ENCODE assay signal across 15 cellular contexts in the genomic region with DNA sequence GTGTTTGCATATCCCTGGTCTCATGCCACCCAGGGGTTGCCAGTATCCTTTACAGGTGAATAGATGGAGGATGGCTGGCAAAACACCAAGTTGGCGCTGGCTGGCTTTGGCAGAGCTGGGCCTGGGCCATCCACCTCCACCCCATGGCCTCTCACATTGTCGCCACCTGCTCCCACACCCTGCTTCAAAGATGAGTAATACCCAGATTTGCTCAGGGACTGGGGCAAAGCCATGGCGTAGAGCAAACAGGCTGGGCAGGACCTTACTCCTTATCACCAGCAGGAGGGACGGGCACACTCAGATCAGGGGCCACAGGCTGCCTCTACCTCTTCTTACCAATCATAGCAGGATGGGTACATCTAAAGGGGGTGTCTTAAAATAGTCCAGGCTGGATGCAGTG. TPM values are rescaled to one million over a fixed set of nuclear protein-coding genes. Genes with fewer than 3 reads are reported as not detected.
DNase-seq lines count a peak whose midpoint lies in the region; ATAC-seq and TF ChIP-seq lines count a peak whose summit lies in the region.
"Had no signal": no experiment of that assay in that cellular context is flagged by ENCODE, and none has a peak within 500 bp of the region (broad histone marks: within the 10 kb centered on the region; RNA-seq: fewer than 3 reads in every experiment).

No MANE protein-coding gene starts in this region.

- H2BK5ac ChIP-seq in H9 (ENCODE audit: insufficient read length, low read length) = no peak overlapping the region

- H3K27ac Mint-ChIP-seq in H9 = no peak overlapping the region; a peak in 1 of 7 replicates
- H3K27ac Mint-ChIP-seq in natural killer cell = peak overlapping the region in 1 of 2 donors; percentile 18
- H3K27ac Mint-ChIP-seq: mesothelial cell of epicardium had no signal

- no peak overlapping the region for H2BK20ac ChIP-seq in H9 (ENCODE audit: low read depth, low read length, poor library complexity, severe bottlenecking)

- intact Hi-C loops in lower lobe of right lung (cut with DNase I) (no loop called here), natural killer cell (cut with micrococcal nuclease) (no loop called here)

- H3K27ac ChIP-seq in H9 (ENCODE audit: insufficient read length, low read depth, low read length) = no peak overlapping the region
- H3K27ac ChIP-seq in lower lobe of right lung = no peak overlapping the region
- H3K27ac ChIP-seq: prostate gland, WERI-Rb-1 had no signal

- no peaks in the 10 kb centered on the region for H3K23me2 ChIP-seq in H9 (ENCODE audit: insufficient read length, low read depth, low read length, poor library complexity, severe bottlenecking)

- no peak overlapping the region for H3K14ac ChIP-seq in H9 (ENCODE audit: insufficient read depth, low read length)

- H3K27me3 ChIP-seq in H9 (ENCODE audit: insufficient read depth, low read length) = no peaks in the 10 kb centered on the region
- no peaks in the 10 kb centered on the region for H3K27me3 ChIP-seq in lower lobe of right lung (ENCODE audit: low read depth)

- H2BK12ac ChIP-seq in H9 (ENCODE audit: insufficient read length, low read depth, low read length) = no peak overlapping the region

- no peak overlapping the region for H3K9ac ChIP-seq in H9 (ENCODE audit: extremely low read depth, insufficient read length, low read length)

- H3K27me3 Mint-ChIP-seq in H9 (ENCODE audit: low read depth) (no peaks in the 10 kb centered on the region), natural killer cell (ENCODE audit: low read depth in 2 of 2) (no peaks in the 10 kb centered on the region)

- no peak overlapping the region for H4K91ac ChIP-seq in H9 (ENCODE audit: insufficient read length, low read depth, low read length)

- H3K36me3 ChIP-seq in lower lobe of right lung = peaks cover 50% of the 10 kb centered on the region

- no peak overlapping the region for H3K4me2 ChIP-seq in H9 (ENCODE audit: insufficient read depth, insufficient read length, low read length)

- no peak overlapping the region for H4K8ac ChIP-seq in H9 (replicated peaks; ENCODE audit: insufficient read length, low read depth, low read length)

- H3K56ac ChIP-seq in H9 (ENCODE audit: insufficient read length, low read depth, low read length) = no peak overlapping the region

- H2BK15ac ChIP-seq in H9 (ENCODE audit: low read depth, low read length) = no peak overlapping the region

- H3K4me1 Mint-ChIP-seq in H9 (no peaks in the 10 kb centered on the region), natural killer cell (peaks cover 5 to 6% of the 10 kb centered on the region in 2 donors)
- H3K4me1 Mint-ChIP-seq: mesothelial cell of epicardium had no signal

- H3K36me3 Mint-ChIP-seq in H9 (ENCODE audit: insufficient read depth in 1 of 3, low read depth in 3 of 3) (peaks cover 19 to 43% (median 39%) of the 10 kb centered on the region in 3 experiments; a peak in 6 of 7 replicates), natural killer cell (peaks cover 14% of the 10 kb centered on the region)

- H4K5ac ChIP-seq in H9 (ENCODE audit: insufficient read length, low read depth, low read length) = no peak overlapping the region

- no peak overlapping the region for H2BK120ac ChIP-seq in H9 (ENCODE audit: low read depth, low read length, poor library complexity, severe bottlenecking)

- H2AFZ ChIP-seq in H9 (ENCODE audit: low read length) = no peak overlapping the region

- DNase-seq in A172 (ENCODE audit: low spot score) (peak; percentile 29), H9 (peak; percentile 30), SK-MEL-5 (ENCODE audit: low read depth, low spot score) (peak; percentile 15), lower lobe of right lung (peak; percentile 55), natural killer cell (no peak), NCI-H82 (lab: John Stamatoyannopoulos, UW) (no peak)
- DNase-seq: HCEC 1CT; NK-92 treated with Interleukin-12 subunit alpha and Interleukin-12 subunit beta, amount 100 ng/mL, for 24 hours; stimulated activated CD4-positive, alpha-beta T cell treated with anti-CD3 and anti-CD28 coated beads, Interleukin-2, amount 100 ng/mL, for 24 hours; WERI-Rb-1 had no signal

- H2AK5ac ChIP-seq in H9 (ENCODE audit: insufficient read length, low read length) = no peak overlapping the region

- no peak overlapping the region for H3K4me3 Mint-ChIP-seq in H9
- H3K4me3 Mint-ChIP-seq in natural killer cell = no peak overlapping the region
- H3K4me3 Mint-ChIP-seq: mesothelial cell of epicardium had no signal

- H3T11ph ChIP-seq in H9 (ENCODE audit: low read length) = no peak overlapping the region

- H3K9me3 Mint-ChIP-seq in H9 (no peaks in the 10 kb centered on the region), natural killer cell (no peaks in the 10 kb centered on the region)

- no peaks in the 10 kb centered on the region for H3K79me1 ChIP-seq in H9 (ENCODE audit: insufficient read depth, low read depth, low read length, poor library complexity, severe bottlenecking)

- H3K23ac ChIP-seq in H9 (ENCODE audit: insufficient read length, low read depth, low read length) = no peak overlapping the region

- H3K79me2 ChIP-seq in H9 (ENCODE audit: insufficient read depth, low read length) = no peaks in the 10 kb centered on the region

- H3K4me1 ChIP-seq in H9 (ENCODE audit: insufficient read depth, low read length) (no peaks in the 10 kb centered on the region), lower lobe of right lung (no peaks in the 10 kb centered on the region)
- H3K4me1 ChIP-seq: prostate gland had no signal

- WGBS in H9 (ENCODE audit: extremely low coverage, insufficient read length, low lambda C conversion rate) = no CpG with 5 or more reads among the region's 4 CpGs

- peaks cover 3% of the 10 kb centered on the region for H4K20me1 ChIP-seq in H9 (ENCODE audit: control insufficient read depth, insufficient read depth, insufficient read length)

- TF ChIP-seq CTCF in H9 (conservative IDR thresholded peaks at IDR 0.05) (peak; percentile 19; the same call in 2 of the 3 replicates), lower lobe of right lung (IDR thresholded peaks at IDR 0.05) (no peak), natural killer cell (IDR thresholded peaks at IDR 0.05) (no peak)

- H3K4ac ChIP-seq in H9 (ENCODE audit: low read depth, low read length) = no peak overlapping the region

- ATAC-seq in lower lobe of right lung (peak; percentile 1 to 44), HG02981 (IDR thresholded peaks at IDR 0.05; ENCODE audit: unreplicated experiment) (no peak), GM21367 (IDR thresholded peaks at IDR 0.05; ENCODE audit: unreplicated experiment) (no peak), natural killer cell (no peak)

- in situ Hi-C loops in SK-MEL-5 (cut with HindIII; ENCODE audit: low pct_unique_long_range_greater_than_20kb, low sequenced_read_pairs) = no loop called here

- no peak overlapping the region for H3K4me3 ChIP-seq in lower lobe of right lung
- H3K4me3 ChIP-seq: prostate gland had no signal

- H3K18ac ChIP-seq in H9 (ENCODE audit: insufficient read length, low read depth, low read length) = no peak overlapping the region

- H3K9me3 ChIP-seq in H9 (ENCODE audit: control insufficient read depth, low read depth, low read length) = no peaks in the 10 kb centered on the region
- no peaks in the 10 kb centered on the region for H3K9me3 ChIP-seq in lower lobe of right lung
- H3K9me3 ChIP-seq: prostate gland had no signal

RNA-seq across cellular contexts. Expression of a gene that starts 24.3 kb away (rescaled TPM):
- total RNA-seq in A172 (2014; rRNA removed; shearing (Covaris generic)) = not detected in 2 replicates
- total RNA-seq in H9 (2021) = 1.0 and 2.2 TPM in 2 replicates
- not detected in 2 replicates for total RNA-seq in SK-MEL-5 (2014; rRNA removed; shearing (Covaris generic))
- polyA plus RNA-seq in SK-MEL-5 (2015; cell fraction: cytosol; rRNA removed) = not detected in 2 replicates
- 0.75 TPM in 1 of 2 replicates, not detected in the other for polyA plus RNA-seq in SK-MEL-5 (2015; cell fraction: nucleus; rRNA removed)
- 7.1 TPM for total RNA-seq in lower lobe of right lung
- not detected for total RNA-seq in natural killer cell
- total RNA-seq: dermis microvascular lymphatic vessel endothelial cell, mesothelial cell of epicardium had no signal

RNA-seq across cellular contexts. Expression of a gene that starts 33.4 kb away (rescaled TPM):
- 0.50 and 0.72 TPM in 2 replicates for total RNA-seq in A172 (2014; rRNA removed; shearing (Covaris generic))
- total RNA-seq in H9 (2021) (1.1 and 1.3 TPM in 2 replicates), lower lobe of right lung (1.4 TPM), natural killer cell (1 to 10 TPM in 1 of 3 donors, not detected in 2; 3.1 TPM)
- 0.26 and 1.8 TPM in 2 replicates for total RNA-seq in SK-MEL-5 (2014; rRNA removed; shearing (Covaris generic))
- polyA plus RNA-seq in SK-MEL-5 (2015; cell fraction: cytosol; rRNA removed) = 0.89 and 2.4 TPM in 2 replicates
- polyA plus RNA-seq in SK-MEL-5 (2015; cell fraction: nucleus; rRNA removed) = 9.9 and 15.5 TPM in 2 replicates

RNA-seq across cellular contexts. Expression of a gene that starts 37.0 kb away (rescaled TPM):
- 94.3 and 146 TPM in 2 replicates for total RNA-seq in A172 (2014; rRNA removed; shearing (Covaris generic))
- total RNA-seq in H9 (2021) (90.9 and 91.7 TPM in 2 replicates), lower lobe of right lung (90.2 TPM), natural killer cell (10 to 100 TPM; 45.8 to 62.2 (median 55.6) TPM)
- total RNA-seq in SK-MEL-5 (2014; rRNA removed; shearing (Covaris generic)) = 213 and 225 TPM in 2 replicates
- polyA plus RNA-seq in SK-MEL-5 (2015; cell fraction: cytosol; rRNA removed) = 218 and 245 TPM in 2 replicates
- polyA plus RNA-seq in SK-MEL-5 (2015; cell fraction: nucleus; rRNA removed) = 74.1 and 112 TPM in 2 replicates

RNA-seq across cellular contexts. Expression of a gene that starts 39.7 kb away (rescaled TPM):
- total RNA-seq in A172 (2014; rRNA removed; shearing (Covaris generic)) = 64.6 and 86.6 TPM in 2 replicates
- 56.2 and 57.1 TPM in 2 replicates for total RNA-seq in H9 (2021)
- 97.6 and 102 TPM in 2 replicates for total RNA-seq in SK-MEL-5 (2014; rRNA removed; shearing (Covaris generic))
- 92.2 and 102 TPM in 2 replicates for polyA plus RNA-seq in SK-MEL-5 (2015; cell fraction: cytosol; rRNA removed)
- polyA plus RNA-seq in SK-MEL-5 (2015; cell fraction: nucleus; rRNA removed) = 194 and 208 TPM in 2 replicates
- total RNA-seq in lower lobe of right lung = 35.7 TPM
- total RNA-seq in natural killer cell = 10 to 100 TPM; 44.3 to 57.4 (median 45.1) TPM

Comparison
In these comparisons a context has a peak if more than half of its experiments do, and no peak if none do; other contexts are left out.
1. DNase-seq: peak in A172 (single experiment), H9 (single experiment), SK-MEL-5 (single experiment) and lower lobe of right lung (single experiment); none in natural killer cell (single experiment) and NCI-H82 (single experiment).
2. ATAC-seq: peak in lower lobe of right lung (2 of 2); none in HG02981 (single experiment), GM21367 (single experiment) and natural killer cell (0 of 3).